In genomic region chr13:49792550-49793324, GRCh38 we compare ENCODE assay signal across 8 cellular contexts. TPM values are rescaled to one million over a fixed set of nuclear protein-coding genes. Genes with fewer than 3 reads are reported as not detected.
A peak's percentile ranks its signal among the peaks of the same experiment; 100 is the strongest.
DNase-seq lines count a peak whose midpoint lies in the region; ATAC-seq and TF ChIP-seq lines count a peak whose summit lies in the region.

Gene KPNA3 (minus strand): TSS chr13:49792682. CDS start chr13:49792506, 176 bp downstream.

- ATAC-seq in GM18498 (IDR thresholded peaks at IDR 0.05; ENCODE audit: unreplicated experiment) (peak; percentile 91), HG02938 (IDR thresholded peaks at IDR 0.05; ENCODE audit: unreplicated experiment) (peak; percentile 85), T-helper 17 cell (peak; percentile 92)

- peak; percentile 91 for DNase-seq in NCI-H1694 treated with DMSO at 0.1 percent for 48 hours (lab: John Stamatoyannopoulos, UW)
- peak; percentile 90 to 93 (median 91) for DNase-seq in T-helper 17 cell
- peak; percentile 63 to 99 (median 95) for DNase-seq in amygdala (lab: John Stamatoyannopoulos, UW)
- DNase-seq in left ventricle myocardium inferior, result peak; percentile 96
- peak; percentile 97 for DNase-seq in prostate gland (ENCODE audit: low spot score)

- H3K4me3 ChIP-seq in left ventricle myocardium inferior, result peak within 1 kb of the TSS; percentile 87
- peak within 1 kb of the TSS; percentile 79 to 91 for H3K4me3 ChIP-seq in prostate gland
- peak within 1 kb of the TSS; percentile 93 for H3K4me3 ChIP-seq in urinary bladder (ENCODE audit: low read depth, low read length)

- peaks cover 12% of the 10 kb centered on the region for H3K36me3 Mint-ChIP-seq in T-helper 17 cell (ENCODE audit: low read depth)

- H3K4me1 Mint-ChIP-seq in T-helper 17 cell, result peaks cover 31% of the 10 kb centered on the region

- peak within 1 kb of the TSS; percentile 94 for H3K27ac Mint-ChIP-seq in T-helper 17 cell

- H3K27me3 Mint-ChIP-seq in T-helper 17 cell, result peaks cover 11% of the 10 kb centered on the region

- H3K27ac ChIP-seq in left ventricle myocardium inferior (replicated peaks) (peak within 1 kb of the TSS; percentile 99), prostate gland (peak within 1 kb of the TSS; percentile 74 to 94), urinary bladder (ENCODE audit: low read depth) (peak within 1 kb of the TSS; percentile 97)

- TF ChIP-seq CTCF in left ventricle myocardium inferior (IDR thresholded peaks at IDR 0.05; ENCODE audit: borderline replicate concordance) (peak; percentile 22), prostate gland (IDR thresholded peaks at IDR 0.05) (peak in 3 of 4 experiments; percentile 10 to 32 (median 16))

- under 1% methylated on average over 44 of the region's 71 CpGs for WGBS in prostate gland
- WGBS in urinary bladder, result under 1% methylated on average over 71 of the region's 71 CpGs

- H3K4me1 ChIP-seq in left ventricle myocardium inferior (peaks cover 44% of the 10 kb centered on the region), prostate gland (replicated peaks) (no peaks in the 10 kb centered on the region), urinary bladder (ENCODE audit: insufficient read depth) (peaks cover 2% of the 10 kb centered on the region)

- H3K36me3 ChIP-seq in left ventricle myocardium inferior (no peaks in the 10 kb centered on the region), prostate gland (no peaks in the 10 kb centered on the region), urinary bladder (ENCODE audit: insufficient read depth) (no peaks in the 10 kb centered on the region)

- H3K9me3 ChIP-seq in T-helper 17 cell (ENCODE audit: control insufficient read depth, low read length, poor library complexity, severe bottlenecking), result no peaks in the 10 kb centered on the region
- no peaks in the 10 kb centered on the region for H3K9me3 ChIP-seq in left ventricle myocardium inferior (replicated peaks)
- no peaks in the 10 kb centered on the region for H3K9me3 ChIP-seq in prostate gland

- H3K27me3 ChIP-seq in left ventricle myocardium inferior (ENCODE audit: low read depth), result no peaks in the 10 kb centered on the region
- no peaks in the 10 kb centered on the region for H3K27me3 ChIP-seq in prostate gland (replicated peaks; ENCODE audit: insufficient read depth)

- intact Hi-C loops in left ventricle myocardium inferior (cut with micrococcal nuclease), result loop anchor here (10.0 kb wide), 1 partner anchor 98 kb away; the partner anchor contains the start of gene EBPL
- intact Hi-C loops in prostate gland (cut with DNase I), result loop anchor here (2.0 to 5.0 kb wide), 4 partner anchors 55 to 144 kb away; partner anchors contain the start of genes EBPL and SPRYD7

- peak; percentile 83 for TF ChIP-seq POLR2A in prostate gland (IDR thresholded peaks at IDR 0.05)

- H3K4me3 Mint-ChIP-seq in T-helper 17 cell, result peak within 1 kb of the TSS; percentile 93

RNA-seq across cellular contexts. Expression of gene KPNA3, which starts in this region (rescaled TPM):
- total RNA-seq in T-helper 17 cell (10 to 100 TPM; 19.1 to 25.1 TPM), left ventricle myocardium inferior (60.0 TPM), prostate gland (10 to 100 TPM; 16.9 to 26.4 TPM), urinary bladder (37.5 TPM)
- polyA plus RNA-seq in urinary bladder, result 27.1 TPM

Comparison
In these comparisons a context has a peak if more than half of its experiments do, and no peak if none do; other contexts are left out.
1. Peak in every context shown above with its lines: DNase-seq, ATAC-seq, H3K4me3 ChIP-seq and H3K27ac ChIP-seq.